In genomic region chr4:145755802-145756201, GRCh38 we compare ENCODE assay signal across 22 cellular contexts.
DNase-seq lines count a peak whose midpoint lies in the region; ATAC-seq, FAIRE-seq and TF ChIP-seq lines count a peak whose summit lies in the region.
"Had no signal": no experiment of that assay in that cellular context is flagged by ENCODE, and none has a peak within 500 bp of the region (broad histone marks: within the 10 kb centered on the region; RNA-seq: fewer than 3 reads in every experiment).

No MANE protein-coding gene starts in this region.

- ATAC-seq in GM21515 (IDR thresholded peaks at IDR 0.05; ENCODE audit: unreplicated experiment) = no peak

- intact Hi-C loops in kidney (cut with DNase I) = no loop called here

- H3K9me3 ChIP-seq in kidney (ENCODE audit: control insufficient read depth in 1 of 2, low read length in 2 of 2) = no peaks in the 10 kb centered on the region
- H3K9me3 ChIP-seq in SJCRH30 (replicated peaks) = no peaks in the 10 kb centered on the region
- H3K9me3 ChIP-seq: ascending aorta, ovary, sigmoid colon had no signal

- peak; percentile 12 for DNase-seq in stimulated activated CD4-positive, alpha-beta T cell treated with anti-CD3 and anti-CD28 coated beads, Interleukin-15, amount 100 ng/mL, for 24 hours
- DNase-seq in stimulated activated CD4-positive, alpha-beta T cell treated with anti-CD3 and anti-CD28 coated beads, Interleukin-4, amount 100 ng/mL, for 4 hours = no peak
- DNase-seq in astrocyte of the spinal cord (ENCODE audit: low read depth, low spot score) (peak; percentile 10), nephron progenitor cell (no peak), kidney (no peak), SJCRH30 (no peak), DMS 273 treated with DMSO at 0.1 percent for 48 hours (lab: John Stamatoyannopoulos, UW) (no peak)
- DNase-seq: endodermal cell, naive B cell, NCI-H146, NCI-H774, ovary, sigmoid colon, WERI-Rb-1 had no signal

- no peak overlapping the region for H3K4me3 Mint-ChIP-seq in nephron progenitor cell
- H3K4me3 Mint-ChIP-seq: endodermal cell; memory B cell; naive B cell; T-helper 1 cell treated with Interleukin-12 subunit alpha and Interleukin-12 subunit beta and Interleukin-4 antibody, amounts not matched to agents 30 μg/mL and 1 μg/mL, for 36 hours had no signal

- no peaks in the 10 kb centered on the region for H3K27me3 ChIP-seq in SJCRH30
- H3K27me3 ChIP-seq: ascending aorta, hepatocyte, ovary, sigmoid colon had no signal

- peak overlapping the region; percentile 83 for H3K27ac Mint-ChIP-seq in nephron progenitor cell
- H3K27ac Mint-ChIP-seq: memory B cell; T-helper 1 cell treated with Interleukin-12 subunit alpha and Interleukin-12 subunit beta and Interleukin-4 antibody, amounts not matched to agents 30 μg/mL and 1 μg/mL, for 36 hours had no signal

- H3K9me3 Mint-ChIP-seq in nephron progenitor cell = peaks cover 9% of the 10 kb centered on the region
- H3K9me3 Mint-ChIP-seq: endodermal cell had no signal

- in situ Hi-C loops in astrocyte of the spinal cord (cut with HindIII; ENCODE audit: low sequenced_read_pairs) = no loop called here

- no peak for FAIRE-seq in kidney (lab: Jason Lieb, UNC)
- FAIRE-seq: colon, keratinocyte had no signal

- no peak for TF ChIP-seq CTCF in astrocyte of the spinal cord (IDR thresholded peaks at IDR 0.05; ENCODE audit: low read depth, low read length)
- no peak for TF ChIP-seq CTCF in nephron progenitor cell (IDR thresholded peaks at IDR 0.05)
- TF ChIP-seq CTCF in kidney (IDR thresholded peaks at IDR 0.05; ENCODE audit: borderline replicate concordance, extremely low read depth, insufficient read depth) = no peak

- peaks cover 31% of the 10 kb centered on the region for H3K36me3 Mint-ChIP-seq in nephron progenitor cell (ENCODE audit: low read depth)

- H3K27ac ChIP-seq in kidney (ENCODE audit: low read depth in 2 of 2, low read length in 2 of 2) (no peak overlapping the region), SJCRH30 (no peak overlapping the region)
- H3K27ac ChIP-seq: ascending aorta, hepatocyte, HL-60, ovary, sigmoid colon, WERI-Rb-1 had no signal

- peaks cover 4% of the 10 kb centered on the region for H3K27me3 Mint-ChIP-seq in nephron progenitor cell (ENCODE audit: low read depth, poor library complexity)

- H3K36me3 ChIP-seq in kidney (ENCODE audit: control insufficient read depth in 1 of 2, insufficient read depth in 2 of 2, low read length in 2 of 2) = peaks cover 3 to 10% of the 10 kb centered on the region in 2 donors
- peaks cover 4% of the 10 kb centered on the region; the same call in 1 of the 2 replicates for H3K36me3 ChIP-seq in SJCRH30
- H3K36me3 ChIP-seq: ovary had no signal

- H3K4me3 ChIP-seq in astrocyte of the spinal cord (ENCODE audit: low read depth, low read length) (no peak overlapping the region), kidney (ENCODE audit: low read length in 2 of 2) (no peak overlapping the region), SJCRH30 (no peak overlapping the region)
- H3K4me3 ChIP-seq: ascending aorta, hepatocyte, ovary, sigmoid colon had no signal

- H3K4me1 Mint-ChIP-seq in nephron progenitor cell = peaks cover 16% of the 10 kb centered on the region
- H3K4me1 Mint-ChIP-seq: memory B cell, naive B cell had no signal

- no peaks in the 10 kb centered on the region for H3K4me1 ChIP-seq in kidney (ENCODE audit: control insufficient read depth in 1 of 2, insufficient read depth in 1 of 2, low read depth in 1 of 2, low read length in 2 of 2)
- H3K4me1 ChIP-seq in SJCRH30 = no peaks in the 10 kb centered on the region
- H3K4me1 ChIP-seq: ascending aorta, sigmoid colon had no signal

- no peak overlapping the region for H3K9ac ChIP-seq in kidney (ENCODE audit: low read length in 2 of 2)

Comparison
In these comparisons a context has a peak if more than half of its experiments do, and no peak if none do; other contexts are left out.
1. DNase-seq: peak in stimulated activated CD4-positive, alpha-beta T cell treated with anti-CD3 and anti-CD28 coated beads, Interleukin-15, amount 100 ng/mL, for 24 hours (single experiment) and astrocyte of the spinal cord (single experiment); none in stimulated activated CD4-positive, alpha-beta T cell treated with anti-CD3 and anti-CD28 coated beads, Interleukin-4, amount 100 ng/mL, for 4 hours (0 of 2), nephron progenitor cell (single experiment), kidney (single experiment), SJCRH30 (0 of 2) and DMS 273 treated with DMSO at 0.1 percent for 48 hours (single experiment).